In the genomic region with DNA sequence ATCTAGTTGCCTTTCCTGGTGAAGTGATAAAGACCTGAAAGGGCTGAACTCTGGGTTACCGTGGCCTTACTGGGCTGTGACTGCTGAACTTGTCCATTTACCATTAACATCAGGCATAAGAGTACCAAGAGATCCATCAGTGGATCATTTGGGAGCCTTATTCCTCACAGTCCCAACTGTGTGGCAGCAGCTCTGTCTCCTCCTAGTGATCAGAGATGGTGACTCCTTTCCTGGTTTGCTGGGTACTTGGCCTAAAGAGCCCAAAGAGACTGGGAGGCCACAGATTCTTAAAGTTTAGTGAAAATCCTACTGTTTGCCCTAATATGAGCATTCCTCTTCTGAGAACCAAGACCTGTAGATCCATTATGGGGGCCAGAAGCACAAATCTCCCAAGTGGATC, we compare ENCODE assay signal across 19 cellular contexts. TPM values are rescaled to one million over a fixed set of nuclear protein-coding genes. Genes with fewer than 3 reads are reported as not detected.
DNase-seq lines count a peak whose midpoint lies in the region; TF ChIP-seq lines count a peak whose summit lies in the region.
"Had no signal": no experiment of that assay in that cellular context is flagged by ENCODE, and none has a peak within 500 bp of the region (broad histone marks: within the 10 kb centered on the region; RNA-seq: fewer than 3 reads in every experiment).

No MANE protein-coding gene starts in this region.

- TF ChIP-seq CTCF in GM12875 (IDR thresholded peaks at IDR 0.05; ENCODE audit: borderline replicate concordance, insufficient read depth, low read depth, low read length) (0 out of 2 replicates have a peak, but pooled peaks have one; percentile 2), astrocyte of the spinal cord (IDR thresholded peaks at IDR 0.05; ENCODE audit: low read depth, low read length) (peak; percentile 18), fibroblast of pulmonary artery (IDR thresholded peaks at IDR 0.05; ENCODE audit: low read length, missing control alignments) (peak; percentile 1), mammary epithelial cell (conservative IDR thresholded peaks at IDR 0.05 in 1 of 2, IDR thresholded peaks at IDR 0.05 in 1 of 2; ENCODE audit: extremely low read depth in 1 of 2, insufficient read depth in 1 of 2, low read depth in 1 of 2, low read length in 2 of 2) (peak in 1 of 2 donors; percentile 5), testis (IDR thresholded peaks at IDR 0.05) (no peak)

- intact Hi-C loops in mammary epithelial cell (cut with micrococcal nuclease) = no loop called here
- intact Hi-C loops in testis (cut with DNase I; ENCODE audit: low total_unique reads) = no loop called here

- BruUV-seq in mammary epithelial cell (replicated peaks; lab: Mats Ljungman, UMichigan) = no TSS peak

- H2AFZ ChIP-seq in mammary epithelial cell (ENCODE audit: low read depth, low read length) = no peak overlapping the region

- in situ Hi-C loops in astrocyte of the spinal cord (cut with HindIII; ENCODE audit: low sequenced_read_pairs) = no loop called here
- in situ Hi-C loops in mammary epithelial cell (cut with MboI; ENCODE audit: low sequenced_read_pairs in 2 of 2) = no loop called here

- TF ChIP-seq POLR2A in testis (IDR thresholded peaks at IDR 0.05) = no peak

- no peak overlapping the region for H3K4me2 ChIP-seq in mammary epithelial cell (ENCODE audit: insufficient read depth, low read depth, low read length)

- H3K27ac ChIP-seq in mammary epithelial cell (ENCODE audit: insufficient read depth, low read depth, low read length) (no peak overlapping the region), testis (no peak overlapping the region)
- H3K27ac ChIP-seq: heart right ventricle, SK-N-MC, skin epidermis had no signal

- H3K36me3 ChIP-seq in mammary epithelial cell (ENCODE audit: insufficient read depth, low read length) (no peaks in the 10 kb centered on the region), testis (ENCODE audit: low read depth, missing control alignments) (no peaks in the 10 kb centered on the region)
- H3K36me3 ChIP-seq: heart right ventricle had no signal

- H3K79me2 ChIP-seq in mammary epithelial cell (ENCODE audit: insufficient read depth, low read length) = no peaks in the 10 kb centered on the region

- DNase-seq in AG08395 (ENCODE audit: low spot score) = peak; percentile 25
- DNase-seq in astrocyte of the spinal cord (ENCODE audit: low read depth, low spot score) = no peak
- DNase-seq in fibroblast of pulmonary artery (ENCODE audit: low read depth) = no peak
- no peak for DNase-seq in activated CD4-positive, CD25-positive, alpha-beta regulatory T cell treated with anti-CD3 and anti-CD28 coated beads, Interleukin-2, amount 50 U/mL, for 72 hours
- no peak for DNase-seq in stimulated activated CD8-positive, alpha-beta memory T cell treated with anti-CD3 and anti-CD28 coated beads, Interleukin-4, amount 100 ng/mL, for 48 hours
- no peak for DNase-seq in mammary epithelial cell
- DNase-seq in testis = no peak
- DNase-seq: activated effector memory CD4-positive, alpha-beta T cell treated with Interleukin-2 at 50 U/mL for 16 hours; activated naive CD8-positive, alpha-beta T cell treated with anti-CD3 and anti-CD28 coated beads for 36 hours; cerebellar nuclear complex; EL; heart right ventricle; NCI-H1092 treated with DMSO at 0.1 percent for 48 hours; NCI-H187; NCI-H2227 treated with DMSO at 0.1 percent for 48 hours; NCI-H69 had no signal

- dilution Hi-C loops in mammary epithelial cell (cut with HindIII; ENCODE audit: low sequenced_read_pairs) = no loop called here

- H3K4me1 ChIP-seq in mammary epithelial cell (ENCODE audit: insufficient read depth, low read length) (no peaks in the 10 kb centered on the region), testis (no peaks in the 10 kb centered on the region)

- H3K9me3 ChIP-seq in mammary epithelial cell (replicated peaks; ENCODE audit: insufficient read depth, low read length) = no peaks in the 10 kb centered on the region
- no peaks in the 10 kb centered on the region for H3K9me3 ChIP-seq in testis
- H3K9me3 ChIP-seq: heart right ventricle had no signal

- H3K27me3 ChIP-seq in mammary epithelial cell (ENCODE audit: insufficient read depth, low read length) = peaks cover 3% of the 10 kb centered on the region
- no peaks in the 10 kb centered on the region for H3K27me3 ChIP-seq in testis

- no peaks in the 10 kb centered on the region for H4K20me1 ChIP-seq in mammary epithelial cell (ENCODE audit: insufficient read depth, low read length)

- CTCF ChIA-PET in mammary epithelial cell (lab: Charles Lee; ENCODE audit: low non-redundant PET) = no interaction called here

- no peak overlapping the region for H3K9ac ChIP-seq in mammary epithelial cell (ENCODE audit: insufficient read depth, low read length)

- no peak overlapping the region for H3K4me3 ChIP-seq in GM12875 (ENCODE audit: low read depth, low read length)
- no peak overlapping the region for H3K4me3 ChIP-seq in astrocyte of the spinal cord (ENCODE audit: low read depth, low read length)
- H3K4me3 ChIP-seq in fibroblast of pulmonary artery (replicated peaks; ENCODE audit: low read depth, low read length) = no peak overlapping the region
- H3K4me3 ChIP-seq in mammary epithelial cell (replicated peaks in 1 of 3; ENCODE audit: insufficient read depth in 1 of 3, low read depth in 2 of 3, low read length in 3 of 3) = no peak overlapping the region
- no peak overlapping the region for H3K4me3 ChIP-seq in testis
- H3K4me3 ChIP-seq: heart right ventricle, SK-N-MC, skin epidermis had no signal

- 71% methylated on average over 1 of the region's 1 CpG for WGBS in mammary epithelial cell (ENCODE audit: low coverage, missing lambda C conversion rate)
- 82% methylated on average over 1 of the region's 1 CpG; no CpG with 5 or more reads in 1 of the 2 donors for WGBS in testis, 2 donors

RNA-seq across cellular contexts. Expression of gene ATP6AP2, which starts 56.3 kb away (rescaled TPM):
- total RNA-seq in mammary epithelial cell (100 to 1,000 TPM in 1 of 2 donors, 10 to 100 TPM in 1; 99.4 to 154 TPM), testis (10 to 100 TPM; 72.4 to 76.4 TPM)
- polyA plus RNA-seq in mammary epithelial cell (145 TPM), testis (ENCODE audit: insufficient read depth, low read depth, low replicate concordance) (79.2 TPM)
- 63.8 TPM for polyA minus RNA-seq in mammary epithelial cell

Comparison
In these comparisons a context has a peak if more than half of its experiments do, and no peak if none do; other contexts are left out.
1. CTCF ChIP-seq: peak in GM12875 (single experiment), astrocyte of the spinal cord (single experiment) and fibroblast of pulmonary artery (single experiment); none in testis (0 of 3).